Comparison of ENCODE assay signal across 15 cellular contexts in genomic region chr5:126858441-126858840, GRCh38.
"Had no signal": no experiment of that assay in that cellular context is flagged by ENCODE, and none has a peak within 500 bp of the region (broad histone marks: within the 10 kb centered on the region; RNA-seq: fewer than 3 reads in every experiment).

No MANE protein-coding gene starts in this region.

- H3K27me3 ChIP-seq: ascending aorta, cardiac muscle cell, hepatocyte, neural progenitor cell, SJCRH30, spleen had no signal

- H3K27ac ChIP-seq: ascending aorta, cardiac muscle cell, hepatocyte, neural progenitor cell, SJCRH30, spleen had no signal

- H3K4me2 ChIP-seq: hepatocyte, neural progenitor cell had no signal

- H3K9me3 ChIP-seq: ascending aorta, left ventricle myocardium inferior, spleen had no signal

- ATAC-seq: activated CD4-positive, alpha-beta T cell treated with anti-CD3 and anti-CD28 coated beads for 36 hours; activated CD8-positive, alpha-beta T cell treated with anti-CD3 and anti-CD28 coated beads for 36 hours; stimulated activated memory B cell treated with anti-CD40 and anti-IgM and Interleukin-4, amounts not matched to agents 10 μg/mL and 1 μg/mL and 100 μg/mL, for 72 hours had no signal

- DNase-seq: activated CD4-positive, alpha-beta T cell treated with anti-CD3 and anti-CD28 coated beads for 36 hours; activated CD8-positive, alpha-beta memory T cell treated with anti-CD3 and anti-CD28 coated beads, Interleukin-2, amount 50 U/mL, for 48 hours; activated CD8-positive, alpha-beta T cell treated with anti-CD3 and anti-CD28 coated beads for 36 hours; left ventricle myocardium inferior; SJCRH30; spleen; stimulated activated CD4-positive, alpha-beta T cell treated with anti-CD3 and anti-CD28 coated beads, Interleukin-1b, Interleukin-23, amount 100 ng/mL, for 48 hours; T1000 had no signal

- H3K36me3 ChIP-seq: ascending aorta, cardiac muscle cell, left ventricle myocardium inferior, neural progenitor cell, spleen had no signal

- H3K9ac ChIP-seq: neural progenitor cell had no signal

- FAIRE-seq: colon, islet of Langerhans had no signal

- H3K4me1 ChIP-seq: ascending aorta had no signal

- H2AFZ ChIP-seq: hepatocyte, neural progenitor cell had no signal

- H3K79me2 ChIP-seq: hepatocyte had no signal

- H3K4me3 ChIP-seq: ascending aorta, cardiac muscle cell, hepatocyte, left ventricle myocardium inferior, neural progenitor cell, SJCRH30, spleen had no signal
